ENCODE assay signal across 8 cellular contexts in genomic region chr1:227316941-227317540, GRCh38. TPM values are rescaled to one million over a fixed set of nuclear protein-coding genes. Genes with fewer than 3 reads are reported as not detected.
DNase-seq lines count a peak whose midpoint lies in the region; ATAC-seq and TF ChIP-seq lines count a peak whose summit lies in the region.

No MANE protein-coding gene starts in this region.

- H3K4me3 ChIP-seq in heart left ventricle (peak overlapping the region; percentile 76 to 97 (median 89)), WI38 (ENCODE audit: low read depth, low read length) (peak overlapping the region; percentile 91)

- peak in 1 of 12 donors; percentile 1 for TF ChIP-seq CTCF in heart left ventricle (IDR thresholded peaks at IDR 0.05)
- no peak for TF ChIP-seq CTCF in WI38 (IDR thresholded peaks at IDR 0.05; ENCODE audit: low read depth, low read length)

- H3K27ac ChIP-seq in heart left ventricle: peak overlapping the region in 11 of 12 donors; percentile 92 to 98 (median 96)

- intact Hi-C loops in heart left ventricle (cut with DNase I) (loop anchor here (5.0 to 10.0 kb wide), 10 partner anchors 40 to 402 kb away; no protein-coding TSS in a partner anchor), cardiac septum (cut with DNase I) (loop anchor here (5.0 to 10.0 kb wide), 2 partner anchors 75 to 182 kb away; no protein-coding TSS in a partner anchor)

- H3K9me3 ChIP-seq in heart left ventricle: no peaks in the 10 kb centered on the region

- TF ChIP-seq POLR2A in heart left ventricle (IDR thresholded peaks at IDR 0.05): no peak

- 2 to 7% (median 2%) methylated on average over 8 of the region's 8 CpGs for WGBS in heart left ventricle, 4 donors

- DNase-seq in heart left ventricle (peak in 1 of 5 donors; percentile 22), cardiac septum (ENCODE audit: low spot score) (no peak), glomerular visceral epithelial cell (ENCODE audit: extremely low spot score) (peak; percentile 33), retina (peak; percentile 31), NCI-H1930 (lab: John Stamatoyannopoulos, UW) (no peak)

- peaks cover 0 to 29% (median 7%) of the 10 kb centered on the region in 12 donors for H3K4me1 ChIP-seq in heart left ventricle

- no peaks in the 10 kb centered on the region for H3K36me3 ChIP-seq in heart left ventricle

- no peak for ATAC-seq in heart left ventricle
- ATAC-seq in GM19397 (IDR thresholded peaks at IDR 0.05; ENCODE audit: unreplicated experiment): no peak
- no peak for ATAC-seq in HG03457 (IDR thresholded peaks at IDR 0.05; ENCODE audit: unreplicated experiment)

- H3K27me3 ChIP-seq in heart left ventricle: peaks cover 0 to 8% (median 0%) of the 10 kb centered on the region in 9 donors

RNA-seq across cellular contexts. Expression of gene CDC42BPA, which starts 1.3 kb away (rescaled TPM):
- total RNA-seq in heart left ventricle (10 to 100 TPM; 26.3 to 33.8 (median 30.8) TPM), cardiac septum (33.5 TPM)
- 10 to 100 TPM in 1 of 2 donors, 1 to 10 TPM in 1; 9.8 to 15.7 TPM for polyA plus RNA-seq in heart left ventricle

Comparison
In these comparisons a context has a peak if more than half of its experiments do, and no peak if none do; other contexts are left out.
1. DNase-seq: peak in glomerular visceral epithelial cell (single experiment) and retina (single experiment); none in cardiac septum (single experiment) and NCI-H1930 (0 of 2).